ENCODE assay signal across 13 cellular contexts in genomic region chr4:112511294-112512118, GRCh38. TPM values are rescaled to one million over a fixed set of nuclear protein-coding genes. Genes with fewer than 3 reads are reported as not detected.
DNase-seq lines count a peak whose midpoint lies in the region; ATAC-seq and TF ChIP-seq lines count a peak whose summit lies in the region.
"Had no signal": no experiment of that assay in that cellular context is flagged by ENCODE, and none has a peak within 500 bp of the region (broad histone marks: within the 10 kb centered on the region; RNA-seq: fewer than 3 reads in every experiment).

No MANE protein-coding gene starts in this region.

- no peaks in the 10 kb centered on the region for H3K9me2 ChIP-seq in GM23338 (ENCODE audit: insufficient read depth)

- no peak for DNase-seq in CD4-positive, CD25-positive, alpha-beta regulatory T cell
- DNase-seq in GM23338 (ENCODE audit: low spot score) (peak; percentile 70), epidermal melanocyte (ENCODE audit: insufficient read length, low spot score) (no peak), spleen (no peak), right lobe of liver (no peak)
- DNase-seq: cerebellar nuclear complex, NCI-H510A had no signal

- peaks cover 0 to 10% (median 0%) of the 10 kb centered on the region in 7 donors for H3K9me3 Mint-ChIP-seq in CD4-positive, CD25-positive, alpha-beta regulatory T cell
- H3K9me3 Mint-ChIP-seq in GM23338: peaks cover 5% of the 10 kb centered on the region; the same call in 2 of the 3 replicates
- H3K9me3 Mint-ChIP-seq in brain: peaks cover 0 to 5% (median 4%) of the 10 kb centered on the region in 5 experiments
- no peaks in the 10 kb centered on the region for H3K9me3 Mint-ChIP-seq in nephron

- peaks cover 97% of the 10 kb centered on the region for H3K27me3 Mint-ChIP-seq in CD4-positive, CD25-positive, alpha-beta regulatory T cell
- H3K27me3 Mint-ChIP-seq in GM23338 (ENCODE audit: insufficient read depth, low read depth, poor library complexity): peaks cover 100% of the 10 kb centered on the region
- H3K27me3 Mint-ChIP-seq in brain: peaks cover 86% of the 10 kb centered on the region
- H3K27me3 Mint-ChIP-seq in nephron (ENCODE audit: low read depth): peaks cover 100% of the 10 kb centered on the region

- H3K79me2 ChIP-seq in GM23338 (replicated peaks; ENCODE audit: insufficient read depth): no peaks in the 10 kb centered on the region

- peaks cover 16% of the 10 kb centered on the region for H3F3A ChIP-seq in GM23338 (replicated peaks; ENCODE audit: low read depth)

- intact Hi-C loops in spleen (cut with DNase I; ENCODE audit: low total_unique reads): no loop called here
- intact Hi-C loops in right lobe of liver (cut with DNase I): no loop called here

- TF ChIP-seq POLR2A in spleen (IDR thresholded peaks at IDR 0.05) (no peak), right lobe of liver (IDR thresholded peaks at IDR 0.05) (no peak)

- no peak for ATAC-seq in CD4-positive, CD25-positive, alpha-beta regulatory T cell (ENCODE audit: low read depth in 2 of 2)
- ATAC-seq in GM23338 (peak; percentile 8), GM18858 (IDR thresholded peaks at IDR 0.05; ENCODE audit: unreplicated experiment) (no peak), right lobe of liver (no peak)

- H3K36me3 ChIP-seq in CD4-positive, CD25-positive, alpha-beta regulatory T cell (ENCODE audit: control insufficient read depth, insufficient read depth, low read length): no peaks in the 10 kb centered on the region
- H3K36me3 ChIP-seq in GM23338 (ENCODE audit: insufficient read depth): no peaks in the 10 kb centered on the region
- H3K36me3 ChIP-seq in spleen: no peaks in the 10 kb centered on the region
- no peaks in the 10 kb centered on the region for H3K36me3 ChIP-seq in right lobe of liver
- H3K36me3 ChIP-seq: neutrophil had no signal

- peaks cover 48% of the 10 kb centered on the region for H3K4me1 ChIP-seq in CD4-positive, CD25-positive, alpha-beta regulatory T cell (ENCODE audit: control insufficient read depth, insufficient read depth, low read length, poor library complexity, severe bottlenecking)
- H3K4me1 ChIP-seq in GM23338 (ENCODE audit: insufficient read depth): peaks cover 55% of the 10 kb centered on the region
- H3K4me1 ChIP-seq in spleen: peaks cover 22 to 58% (median 53%) of the 10 kb centered on the region in 6 donors
- peaks cover 0 to 32% (median 9%) of the 10 kb centered on the region in 4 donors for H3K4me1 ChIP-seq in right lobe of liver

- WGBS in spleen, 5 donors: 15 to 26% (median 17%) methylated on average over 34 of the region's 34 CpGs
- WGBS in right lobe of liver (ENCODE audit: insufficient coverage, low coverage, low lambda C conversion rate, missing lambda C conversion rate): 18% methylated on average over 34 of the region's 34 CpGs

- no peak for TF ChIP-seq CTCF in GM23338 (conservative IDR thresholded peaks at IDR 0.05; ENCODE audit: low read depth in 2 of 2)
- TF ChIP-seq CTCF in brain (conservative IDR thresholded peaks at IDR 0.05): no peak
- TF ChIP-seq CTCF in nephron (IDR thresholded peaks at IDR 0.05; ENCODE audit: unreplicated experiment in 3 of 3): no peak
- no peak for TF ChIP-seq CTCF in spleen (IDR thresholded peaks at IDR 0.05 in 8 of 11, conservative IDR thresholded peaks at IDR 0.05 in 3 of 11)
- no peak for TF ChIP-seq CTCF in right lobe of liver (IDR thresholded peaks at IDR 0.05)

- H3K4me2 ChIP-seq in GM23338: peak overlapping the region; percentile 84

- H3K4me3 ChIP-seq in CD4-positive, CD25-positive, alpha-beta regulatory T cell (ENCODE audit: low read depth, low read length): no peak overlapping the region
- H3K4me3 ChIP-seq in GM23338 (peak overlapping the region; percentile 55), spleen (peak overlapping the region in 2 of 8 donors; percentile 15 to 56), right lobe of liver (no peak overlapping the region)

- H2AFZ ChIP-seq in GM23338: peak overlapping the region; percentile 79; the same call in 1 of the 2 replicates

- no peak overlapping the region for H3K27ac ChIP-seq in CD4-positive, CD25-positive, alpha-beta regulatory T cell (ENCODE audit: insufficient read depth, low read length, poor library complexity, severe bottlenecking)
- H3K27ac ChIP-seq in GM23338 (ENCODE audit: low read depth): no peak overlapping the region
- no peak overlapping the region for H3K27ac ChIP-seq in spleen
- no peak overlapping the region for H3K27ac ChIP-seq in right lobe of liver
- H3K27ac ChIP-seq: neutrophil had no signal

- H3K36me3 Mint-ChIP-seq in CD4-positive, CD25-positive, alpha-beta regulatory T cell: peaks cover 8% of the 10 kb centered on the region
- H3K36me3 Mint-ChIP-seq in GM23338 (ENCODE audit: low read depth) (no peaks in the 10 kb centered on the region; the same call in 2 of the 3 replicates), brain (no peaks in the 10 kb centered on the region), nephron (ENCODE audit: low read depth) (no peaks in the 10 kb centered on the region)

- H3K27ac Mint-ChIP-seq in CD4-positive, CD25-positive, alpha-beta regulatory T cell: no peak overlapping the region
- H3K27ac Mint-ChIP-seq in GM23338: no peak overlapping the region
- peak overlapping the region; percentile 19 to 99 (median 81) for H3K27ac Mint-ChIP-seq in brain
- H3K27ac Mint-ChIP-seq in nephron: no peak overlapping the region

- H3K4me1 Mint-ChIP-seq in CD4-positive, CD25-positive, alpha-beta regulatory T cell: peaks cover 15 to 58% (median 37%) of the 10 kb centered on the region in 4 donors
- H3K4me1 Mint-ChIP-seq in GM23338: peaks cover 46% of the 10 kb centered on the region
- H3K4me1 Mint-ChIP-seq in brain: peaks cover 65% of the 10 kb centered on the region
- peaks cover 50% of the 10 kb centered on the region for H3K4me1 Mint-ChIP-seq in nephron

- H3K4me3 Mint-ChIP-seq in CD4-positive, CD25-positive, alpha-beta regulatory T cell: peak overlapping the region; percentile 39 to 73 (median 52)
- H3K4me3 Mint-ChIP-seq in GM23338: peak overlapping the region; percentile 67
- peak overlapping the region; percentile 74 to 96 (median 83) for H3K4me3 Mint-ChIP-seq in brain
- peak overlapping the region; percentile 67 to 77 (median 69) for H3K4me3 Mint-ChIP-seq in nephron

- peaks cover 27% of the 10 kb centered on the region for H4K20me1 ChIP-seq in GM23338 (replicated peaks; ENCODE audit: insufficient read depth)

- H3K9me3 ChIP-seq in CD4-positive, CD25-positive, alpha-beta regulatory T cell (ENCODE audit: control insufficient read depth in 2 of 2, low read length in 2 of 2): no peaks in the 10 kb centered on the region
- peaks cover 0 to 8% (median 0%) of the 10 kb centered on the region in 8 donors for H3K9me3 ChIP-seq in spleen
- H3K9me3 ChIP-seq in right lobe of liver: no peaks in the 10 kb centered on the region
- H3K9me3 ChIP-seq: neutrophil had no signal

- peaks cover 49% of the 10 kb centered on the region for H3K27me3 ChIP-seq in CD4-positive, CD25-positive, alpha-beta regulatory T cell (ENCODE audit: control insufficient read depth, insufficient read depth, low read length)
- peaks cover 100% of the 10 kb centered on the region for H3K27me3 ChIP-seq in GM23338 (ENCODE audit: insufficient read depth)
- peaks cover 15 to 100% (median 99%) of the 10 kb centered on the region in 7 donors for H3K27me3 ChIP-seq in spleen (replicated peaks in 1 of 7)
- H3K27me3 ChIP-seq in right lobe of liver: peaks cover 6 to 65% of the 10 kb centered on the region in 2 donors

TF ChIP-seq in GM23338, 12 proteins besides CTCF, POLR2A, EP300 and RAD21 (continues in another document):
- TF ChIP-seq EZH2 (IDR thresholded peaks at IDR 0.05; ENCODE audit: low read depth, unreplicated experiment) (peak; percentile 99), ZNF331 (CRISPR knock-in tag; IDR thresholded peaks at IDR 0.05; ENCODE audit: low read depth) (no peak), POLR2AphosphoS5 (IDR thresholded peaks at IDR 0.05; ENCODE audit: low read depth) (no peak), EZH2phosphoT487 (IDR thresholded peaks at IDR 0.05; ENCODE audit: unreplicated experiment) (peak; percentile 91), ZNF114 (CRISPR knock-in tag; IDR thresholded peaks at IDR 0.05) (no peak), JUNB (IDR thresholded peaks at IDR 0.05; ENCODE audit: unreplicated experiment) (no peak), CREB1 (CRISPR knock-in tag; IDR thresholded peaks at IDR 0.05; ENCODE audit: low read depth) (no peak), REST (IDR thresholded peaks at IDR 0.05; ENCODE audit: unreplicated experiment) (no peak)

RNA-seq across cellular contexts. Expression of gene NEUROG2, which starts 4.5 kb away (rescaled TPM):
- total RNA-seq in CD4-positive, CD25-positive, alpha-beta regulatory T cell: not detected
- not detected for polyA plus RNA-seq in CD4-positive, CD25-positive, alpha-beta regulatory T cell
- not detected in 2 replicates for total RNA-seq in GM23338 (2014; rRNA removed; shearing (Covaris generic))
- polyA plus RNA-seq in GM23338 (2016; fragmentation: Nextera tagmentation; extraction: Ambion mirVana) (not detected in 2 replicates), brain (ENCODE audit: insufficient read depth, low read depth, low replicate concordance) (0.19 TPM), spleen (not detected)
- total RNA-seq in spleen (not detected), right lobe of liver (not detected)
- total RNA-seq: fibroblast of lung had no signal
- polyA plus RNA-seq: CD14-positive monocyte, fibroblast of lung had no signal

Comparison
In these comparisons a context has a peak if more than half of its experiments do, and no peak if none do; other contexts are left out.
1. H3K27ac Mint-ChIP-seq: peak in brain (5 of 5); none in CD4-positive, CD25-positive, alpha-beta regulatory T cell (0 of 3), GM23338 (single experiment) and nephron (0 of 3).
2. Peak in every context shown above with its lines, with median percentiles within 50 percentile points of each other: H3K4me3 Mint-ChIP-seq.